ENCODE assay signal across 8 cellular contexts in the genomic region with DNA sequence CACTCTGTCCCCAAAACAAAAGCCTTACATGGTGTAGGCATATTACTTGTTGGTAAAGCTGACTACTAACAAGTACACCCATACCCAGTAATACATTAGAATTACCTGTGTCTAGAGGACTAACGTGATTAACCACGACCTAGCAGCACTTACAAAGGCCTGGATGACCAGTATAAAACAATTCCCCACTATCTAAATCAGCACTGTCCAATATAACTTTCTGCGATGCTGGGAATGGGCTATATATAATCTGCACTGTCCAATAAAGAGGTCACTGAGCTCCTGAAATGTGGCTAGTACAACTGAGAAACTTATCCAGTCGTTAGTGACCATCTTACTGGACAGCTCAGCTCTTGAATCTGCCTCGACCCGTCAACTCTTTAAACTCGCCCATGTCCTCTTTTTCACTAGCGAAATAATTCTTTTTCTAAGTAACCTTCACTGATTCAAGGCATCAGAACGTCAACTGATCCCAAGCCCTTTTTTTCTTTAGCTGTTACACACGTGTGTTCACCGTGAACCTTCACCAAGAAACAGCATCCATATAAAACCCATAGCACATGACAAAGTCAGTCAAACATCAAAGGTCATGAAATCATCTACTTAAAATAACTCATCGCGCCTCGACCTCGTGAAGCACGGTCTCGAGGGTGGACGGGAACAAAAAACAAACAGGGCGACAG.
DNase-seq lines count a peak whose midpoint lies in the region; ATAC-seq, FAIRE-seq and TF ChIP-seq lines count a peak whose summit lies in the region.

No MANE protein-coding gene starts in this region.

- TF ChIP-seq CTCF in GM12875 (IDR thresholded peaks at IDR 0.05; ENCODE audit: borderline replicate concordance, insufficient read depth, low read depth, low read length) = no peak

- peak; percentile 16 for FAIRE-seq in HTR-8/SVneo (lab: Jason Lieb, UNC)

- no peaks in the 10 kb centered on the region for H3K9me3 ChIP-seq in adipocyte (ENCODE audit: control insufficient read depth, low read length)

- peak overlapping the region; percentile 71 for H3K4me3 ChIP-seq in GM12875 (ENCODE audit: low read depth, low read length)
- peak overlapping the region; percentile 99 for H3K4me3 ChIP-seq in adipocyte (ENCODE audit: low read length)

- H3K9ac ChIP-seq in adipocyte (ENCODE audit: low read length) = peak overlapping the region; percentile 93

- no peak for ATAC-seq in HG02623 (IDR thresholded peaks at IDR 0.05; ENCODE audit: unreplicated experiment)

- DNase-seq in HTR-8/SVneo (ENCODE audit: insufficient read length, low spot score) = peak; percentile 11
- DNase-seq in adipocyte (ENCODE audit: low read depth) = no peak
- peak; percentile 49 for DNase-seq in iris pigment epithelial cell (ENCODE audit: low read depth)
- no peak for DNase-seq in substantia nigra (lab: John Stamatoyannopoulos, UW)
- DNase-seq in putamen (ENCODE audit: low spot score) = no peak
- DNase-seq in DMS53 treated with DMSO at 0.1 percent for 48 hours (lab: John Stamatoyannopoulos, UW; ENCODE audit: unreplicated experiment) = no peak

- no peaks in the 10 kb centered on the region for H3K27me3 ChIP-seq in adipocyte (replicated peaks; ENCODE audit: control insufficient read depth, insufficient read depth, low read length)

- peak overlapping the region; percentile 97 for H3K27ac ChIP-seq in substantia nigra (ENCODE audit: low read depth, low read length, poor library complexity, severe bottlenecking)

- H3K36me3 ChIP-seq in adipocyte (ENCODE audit: control insufficient read depth, insufficient read depth, low read length, severe bottlenecking) = no peaks in the 10 kb centered on the region

- peaks cover 27% of the 10 kb centered on the region for H3K4me1 ChIP-seq in adipocyte (ENCODE audit: control insufficient read depth, insufficient read depth, low read length)

Comparison
In these comparisons a context has a peak if more than half of its experiments do, and no peak if none do; other contexts are left out.
1. DNase-seq: peak in HTR-8/SVneo (single experiment) and iris pigment epithelial cell (single experiment); none in adipocyte (single experiment), substantia nigra (0 of 49), putamen (single experiment) and DMS53 treated with DMSO at 0.1 percent for 48 hours (single experiment).